ENCODE assay signal across 9 cellular contexts in genomic region chr1:1910033-1910465, GRCh38. TPM values are rescaled to one million over a fixed set of nuclear protein-coding genes. Genes with fewer than 3 reads are reported as not detected.
DNase-seq lines count a peak whose midpoint lies in the region; ATAC-seq, FAIRE-seq and TF ChIP-seq lines count a peak whose summit lies in the region.
"Had no signal": no experiment of that assay in that cellular context is flagged by ENCODE, and none has a peak within 500 bp of the region (broad histone marks: within the 10 kb centered on the region; RNA-seq: fewer than 3 reads in every experiment).

No MANE protein-coding gene starts in this region.

- no peak for TF ChIP-seq EP300 in GM12878 (IDR thresholded peaks at IDR 0.05; ENCODE audit: borderline replicate concordance in 1 of 2, control insufficient read depth in 1 of 2, low read depth in 2 of 2, low read length in 2 of 2)

- POLR2A ChIA-PET in GM12878 (lab: Charles Lee): interaction anchor here (0.6 to 3.0 kb wide), 5 partner anchors 15 to 516 kb away, joined by 3 to 14 read pairs (median 4); partner anchors contain the start of genes CCNL2 and NADK

- CTCF ChIA-PET in GM12878 (lab: Yijun Ruan, JAX): interaction anchor here (1.0 to 2.5 kb wide), 5 partner anchors 13 to 232 kb away, joined by 3 to 11 read pairs (median 6); partner anchors contain the start of genes CDK11A and NADK

- peak overlapping the region; percentile 86 for H3K27ac Mint-ChIP-seq in memory B cell

- no TSS peak for BruUV-seq in GM12878 (replicated peaks; lab: Mats Ljungman, UMichigan)

- no peaks in the 10 kb centered on the region for H3K9me3 Mint-ChIP-seq in memory B cell

- H3K36me3 Mint-ChIP-seq in memory B cell: no peaks in the 10 kb centered on the region

- no peak for FAIRE-seq in GM12878 (lab: Jason Lieb, UNC)
- FAIRE-seq: bronchial epithelial cell had no signal

- H3K4me1 Mint-ChIP-seq in memory B cell: peaks cover 15% of the 10 kb centered on the region

- TF ChIP-seq RAD21 in GM12878 (IDR thresholded peaks at IDR 0.05; ENCODE audit: insufficient read depth, low read depth, low read length): no peak

- H3K4me2 ChIP-seq in GM12878 (ENCODE audit: control insufficient read depth, insufficient read depth): peak overlapping the region; percentile 75

- peak overlapping the region; percentile 81 for H3K4me3 Mint-ChIP-seq in memory B cell

- DNase-seq in heart right ventricle (no peak), Right ventricle myocardium inferior (ENCODE audit: missing footprints) (no peak), GM12878 (ENCODE audit: low read depth, low spot score) (no peak), memory B cell (ENCODE audit: low spot score in 2 of 2) (no peak), uterus (no peak), AG08396 (ENCODE audit: low spot score) (no peak), activated gamma-delta T cell (lab: John Stamatoyannopoulos, UW) (no peak)

- H4K20me1 ChIP-seq in GM12878 (ENCODE audit: control insufficient read depth, insufficient read depth): no peaks in the 10 kb centered on the region

- no peak overlapping the region for H2AFZ ChIP-seq in GM12878 (ENCODE audit: control insufficient read depth, low read depth, low read length)

- H3K27me3 ChIP-seq in heart right ventricle (no peaks in the 10 kb centered on the region), GM12878 (replicated peaks in 1 of 2; ENCODE audit: control insufficient read depth in 2 of 2, insufficient read depth in 2 of 2, low read length in 1 of 2) (no peaks in the 10 kb centered on the region), uterus (no peaks in the 10 kb centered on the region)

- SMC1A ChIA-PET in GM12878 (lab: Charles Lee; ENCODE audit: uncharacterized antibody, unreplicated experiment): interaction anchor here (1.2 kb wide), 2 partner anchors 21 to 136 kb away, joined by 3 to 4 read pairs; no protein-coding TSS in a partner anchor

- H3K36me3 ChIP-seq in heart right ventricle (no peaks in the 10 kb centered on the region), GM12878 (ENCODE audit: control insufficient read depth in 2 of 2, insufficient read depth in 2 of 2, low read length in 1 of 2) (no peaks in the 10 kb centered on the region), uterus (no peaks in the 10 kb centered on the region)

- H3K27ac ChIP-seq in heart right ventricle (peak overlapping the region in 6 of 10 donors; percentile 88 to 95 (median 92)), GM12878 (ENCODE audit: control insufficient read depth, insufficient read depth) (no peak overlapping the region), uterus (peak overlapping the region; percentile 57 to 82)

- H3K4me1 ChIP-seq in heart right ventricle (peaks cover 4 to 38% (median 24%) of the 10 kb centered on the region in 9 donors), GM12878 (ENCODE audit: control insufficient read depth, insufficient read depth, low read length) (peaks cover 22% of the 10 kb centered on the region), uterus (peaks cover 0 to 9% of the 10 kb centered on the region in 2 donors)

- H3K79me2 ChIP-seq in GM12878 (ENCODE audit: control insufficient read depth, insufficient read depth, low read length): no peaks in the 10 kb centered on the region

- RAD21 ChIA-PET in GM12878 (lab: Charles Lee; ENCODE audit: unreplicated experiment): no interaction called here

- TF ChIP-seq CTCF in heart right ventricle (IDR thresholded peaks at IDR 0.05) (no peak), GM12878 (IDR thresholded peaks at IDR 0.05 in 2 of 3, conservative IDR thresholded peaks at IDR 0.05 in 1 of 3; ENCODE audit: control insufficient read depth in 2 of 3, extremely low read depth in 1 of 3, insufficient read depth in 1 of 3, low read depth in 3 of 3, low read length in 3 of 3) (no peak), uterus (IDR thresholded peaks at IDR 0.05) (no peak)

- in situ Hi-C loops in GM12878 (cut with MboI): no loop called here

- H3K4me3 ChIP-seq in heart right ventricle (peak overlapping the region in 8 of 10 donors; percentile 41 to 88 (median 72)), GM12878 (no peak overlapping the region), uterus (no peak overlapping the region)

- intact Hi-C loops in heart right ventricle (cut with DNase I) (no loop called here), Right ventricle myocardium inferior (cut with DNase I) (no loop called here), GM12878 (cut with micrococcal nuclease; ENCODE audit: unreplicated experiment) (no loop called here), uterus (cut with DNase I; ENCODE audit: low total_unique reads) (no loop called here)

- ATAC-seq in heart right ventricle (no peak), Right ventricle myocardium inferior (no peak), GM12878 (no peak), memory B cell (ENCODE audit: low read depth) (no peak), HG02840 (IDR thresholded peaks at IDR 0.05; ENCODE audit: low FRiP score, unreplicated experiment) (no peak)

- peaks cover 5% of the 10 kb centered on the region for H3K27me3 Mint-ChIP-seq in memory B cell

- H3K9me3 ChIP-seq in heart right ventricle (no peaks in the 10 kb centered on the region), GM12878 (replicated peaks; ENCODE audit: control insufficient read depth, insufficient read depth, low read length) (no peaks in the 10 kb centered on the region), uterus (no peaks in the 10 kb centered on the region)

- peak overlapping the region; percentile 44; the same call in 1 of the 2 replicates for H3K9ac ChIP-seq in GM12878 (ENCODE audit: control insufficient read depth, insufficient read depth, low read length)

- WGBS in heart right ventricle, 2 donors: 89 to 94% methylated on average over 6 of the region's 6 CpGs
- WGBS in GM12878 (ENCODE audit: insufficient coverage, insufficient replicate concordance, low lambda C conversion rate, missing lambda C conversion rate): 66% methylated on average over 6 of the region's 6 CpGs

- TF ChIP-seq POLR2A in GM12878 (IDR thresholded peaks at IDR 0.05; ENCODE audit: low read depth, low read length): no peak
- no peak for TF ChIP-seq POLR2A in uterus (IDR thresholded peaks at IDR 0.05)

RNA-seq across cellular contexts. Expression of gene CALML6, which starts 5.0 kb away (rescaled TPM):
- under 1 TPM in 2 of 10 donors, not detected in 8; 0.20 TPM for total RNA-seq in heart right ventricle
- under 1 TPM; 0.09 to 0.88 TPM for polyA plus RNA-seq in heart right ventricle
- not detected for total RNA-seq in Right ventricle myocardium inferior
- 0.40 TPM in 1 of 2 replicates, not detected in the other for total RNA-seq in GM12878 (2013; cell fraction: nucleolus; rRNA removed)
- 0.11 and 1.3 TPM in 2 replicates for total RNA-seq in GM12878 (2014; rRNA removed)
- total RNA-seq in GM12878 (2014; rRNA removed; fragmentation: Illumina TruSeq; extraction: Trizol): 0.31 TPM in 1 of 2 replicates, not detected in the other
- 0.21 TPM in 1 of 2 replicates, not detected in the other for total RNA-seq in GM12878 (2021)
- polyA plus RNA-seq in GM12878 (2011; ENCODE audit: low read depth): not detected
- polyA plus RNA-seq in GM12878 (2011; rRNA removed): 0.07 and 0.29 TPM in 2 replicates
- 0.22 TPM in 1 of 2 replicates, not detected in the other for polyA plus RNA-seq in GM12878 (2011; cell fraction: cytosol; rRNA removed)
- 0.78 and 1.7 TPM in 2 replicates for polyA plus RNA-seq in GM12878 (2011; cell fraction: nucleus; rRNA removed)
- 0.11 and 0.42 TPM in 2 replicates for polyA plus RNA-seq in GM12878 (2012)
- polyA plus RNA-seq in GM12878 (2014; fragmentation: Illumina TruSeq; extraction: Trizol): 0.09 TPM in 1 of 2 replicates, not detected in the other
- polyA plus RNA-seq in GM12878 (2014; fragmentation: Nextera tagmentation; extraction: Ambion mirVana): not detected
- polyA plus RNA-seq in GM12878 (2014; rRNA removed): 0.42 TPM in 1 of 2 replicates, not detected in the other
- polyA plus RNA-seq in GM12878 (2016; fragmentation: Nextera tagmentation; extraction: Ambion mirVana): not detected
- polyA minus RNA-seq in GM12878 (2011; rRNA and poly(A)+ RNA removed): not detected in 2 replicates
- not detected in 2 replicates for polyA minus RNA-seq in GM12878 (2011; cell fraction: cytosol; rRNA and poly(A)+ RNA removed)
- polyA minus RNA-seq in GM12878 (2011; cell fraction: nucleus; rRNA and poly(A)+ RNA removed): not detected in 2 replicates
- total RNA-seq in uterus: under 1 TPM in 1 of 4 donors, not detected in 3; 0.58 TPM

RNA-seq across cellular contexts. Expression of gene TMEM52, which starts 9.0 kb away (rescaled TPM):
- total RNA-seq in heart right ventricle (1 to 10 TPM in 6 of 10 donors, under 1 TPM in 2, not detected in 2; 0.58 to 3.1 (median 1.9) TPM), Right ventricle myocardium inferior (1.2 TPM), GM12878 (2014; rRNA removed) (0.17 TPM in 1 of 2 replicates, not detected in the other), GM12878 (2014; rRNA removed; fragmentation: Illumina TruSeq; extraction: Trizol) (not detected in 2 replicates), GM12878 (2021) (not detected in 2 replicates), uterus (1 to 10 TPM in 1 of 4 donors, not detected in 3; 1.7 TPM)
- polyA plus RNA-seq in heart right ventricle (10 to 100 TPM in 1 of 2 donors, 1 to 10 TPM in 1; 1.0 to 11.5 TPM), GM12878 (2011; rRNA removed) (not detected in 2 replicates), GM12878 (2014; fragmentation: Illumina TruSeq; extraction: Trizol) (not detected in 2 replicates), GM12878 (2014; fragmentation: Nextera tagmentation; extraction: Ambion mirVana) (not detected), GM12878 (2014; rRNA removed) (0.18 TPM in 1 of 2 replicates, not detected in the other), GM12878 (2016; fragmentation: Nextera tagmentation; extraction: Ambion mirVana) (under 1 TPM; 0.24 to 0.33 TPM)
- not detected in 2 replicates for total RNA-seq in GM12878 (2013; cell fraction: nucleolus; rRNA removed)
- polyA plus RNA-seq in GM12878 (2011; ENCODE audit: low read depth): not detected
- polyA plus RNA-seq in GM12878 (2011; cell fraction: cytosol; rRNA removed): 0.12 and 0.15 TPM in 2 replicates
- 0.16 TPM in 1 of 2 replicates, not detected in the other for polyA plus RNA-seq in GM12878 (2011; cell fraction: nucleus; rRNA removed)
- polyA plus RNA-seq in GM12878 (2012): 0.18 and 0.24 TPM in 2 replicates
- polyA minus RNA-seq in GM12878 (2011; rRNA and poly(A)+ RNA removed): 0.44 TPM in 1 of 2 replicates, not detected in the other
- not detected in 2 replicates for polyA minus RNA-seq in GM12878 (2011; cell fraction: cytosol; rRNA and poly(A)+ RNA removed)
- 0.24 TPM in 1 of 2 replicates, not detected in the other for polyA minus RNA-seq in GM12878 (2011; cell fraction: nucleus; rRNA and poly(A)+ RNA removed)

RNA-seq across cellular contexts. Expression of gene GNB1, which starts 19.2 kb away (rescaled TPM):
- total RNA-seq in heart right ventricle (100 to 1,000 TPM; 139 to 228 (median 174) TPM), Right ventricle myocardium inferior (182 TPM), GM12878 (2014; rRNA removed) (64.8 and 68.2 TPM in 2 replicates), GM12878 (2014; rRNA removed; fragmentation: Illumina TruSeq; extraction: Trizol) (120 and 126 TPM in 2 replicates), GM12878 (2021) (324 and 335 TPM in 2 replicates), uterus (100 to 1,000 TPM in 2 of 4 donors, 10 to 100 TPM in 2; 50.2 to 320 (median 104) TPM)
- polyA plus RNA-seq in heart right ventricle (100 to 1,000 TPM in 1 of 2 donors, 10 to 100 TPM in 1; 64.9 to 109 TPM), GM12878 (2011; rRNA removed) (223 and 374 TPM in 2 replicates), GM12878 (2014; fragmentation: Illumina TruSeq; extraction: Trizol) (203 and 392 TPM in 2 replicates), GM12878 (2014; fragmentation: Nextera tagmentation; extraction: Ambion mirVana) (10 to 100 TPM; 41.0 to 53.7 TPM), GM12878 (2014; rRNA removed) (199 and 201 TPM in 2 replicates), GM12878 (2016; fragmentation: Nextera tagmentation; extraction: Ambion mirVana) (10 to 100 TPM; 23.0 to 49.1 TPM)
- 193 and 204 TPM in 2 replicates for total RNA-seq in GM12878 (2013; cell fraction: nucleolus; rRNA removed)
- 145 TPM for polyA plus RNA-seq in GM12878 (2011; ENCODE audit: low read depth)
- polyA plus RNA-seq in GM12878 (2011; cell fraction: cytosol; rRNA removed): 336 and 348 TPM in 2 replicates
- polyA plus RNA-seq in GM12878 (2011; cell fraction: nucleus; rRNA removed): 165 and 201 TPM in 2 replicates
- 179 and 196 TPM in 2 replicates for polyA plus RNA-seq in GM12878 (2012)
- polyA minus RNA-seq in GM12878 (2011; rRNA and poly(A)+ RNA removed): 448 and 491 TPM in 2 replicates
- 134 and 143 TPM in 2 replicates for polyA minus RNA-seq in GM12878 (2011; cell fraction: cytosol; rRNA and poly(A)+ RNA removed)
- 45.1 and 81.2 TPM in 2 replicates for polyA minus RNA-seq in GM12878 (2011; cell fraction: nucleus; rRNA and poly(A)+ RNA removed)

Comparison
In these comparisons a context has a peak if more than half of its experiments do, and no peak if none do; other contexts are left out.
1. H3K4me3 ChIP-seq: peak in heart right ventricle (8 of 10); none in GM12878 (single experiment) and uterus (0 of 2).